ENCODE assay signal across 8 cellular contexts in genomic region chr17:42221886-42222745, GRCh38.
DNase-seq lines count a peak whose midpoint lies in the region; ATAC-seq and TF ChIP-seq lines count a peak whose summit lies in the region.

No MANE protein-coding gene starts in this region.

- ATAC-seq in HG02938 (IDR thresholded peaks at IDR 0.05; ENCODE audit: unreplicated experiment) = no peak
- no peak for ATAC-seq in GM19397 (IDR thresholded peaks at IDR 0.05; ENCODE audit: unreplicated experiment)

- DNase-seq in EL (peak; percentile 61), LNCaP clone FGC (ENCODE audit: low read depth) (no peak), T-helper 22 cell (ENCODE audit: low read depth) (peak; percentile 23), amniotic stem cell (lab: John Stamatoyannopoulos, UW) (peak; percentile 2), iPS-NIHi7 (ENCODE audit: extremely low spot score) (peak; percentile 85)
- peak; percentile 37 to 59 for DNase-seq in stimulated activated CD4-positive, alpha-beta T cell treated with anti-CD3 and anti-CD28 coated beads, Interleukin-2, amount 100 ng/mL, for 48 hours

- no peak overlapping the region for H3K4me3 ChIP-seq in LNCaP clone FGC (ENCODE audit: low read depth, low read length)

- peak; percentile 57 for TF ChIP-seq CTCF in LNCaP clone FGC (IDR thresholded peaks at IDR 0.05; ENCODE audit: control insufficient read depth, extremely low read depth, insufficient read depth)
